Comparison of ENCODE assay signal across 8 cellular contexts in the genomic region with DNA sequence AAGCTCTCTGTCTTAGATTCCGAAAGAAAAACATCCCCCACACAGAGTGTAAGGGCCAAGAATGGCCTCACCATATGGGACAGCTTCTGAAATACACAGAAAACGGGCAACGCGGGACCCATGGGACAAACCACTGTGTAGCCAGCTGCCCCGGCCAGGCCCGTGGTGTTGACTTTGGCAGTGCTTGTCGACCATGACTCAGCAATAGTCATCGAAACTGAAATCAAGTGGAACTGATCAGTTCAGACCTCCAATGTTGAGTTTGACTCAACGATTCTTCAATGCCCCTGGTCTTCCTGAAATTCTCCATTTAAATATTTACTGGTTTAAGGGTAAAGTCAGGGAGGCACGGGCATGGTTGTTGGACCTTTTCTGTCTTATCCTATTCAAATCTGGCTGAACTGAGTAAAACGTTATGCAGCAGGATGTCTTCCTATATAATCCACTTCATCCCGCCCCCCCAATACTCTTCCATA. TPM values are rescaled to one million over a fixed set of nuclear protein-coding genes. Genes with fewer than 3 reads are reported as not detected.
DNase-seq lines count a peak whose midpoint lies in the region; ATAC-seq and TF ChIP-seq lines count a peak whose summit lies in the region.

No MANE protein-coding gene starts in this region.

- no peak overlapping the region for H3K27ac ChIP-seq in colonic mucosa

- ATAC-seq in HG03342 (IDR thresholded peaks at IDR 0.05; ENCODE audit: unreplicated experiment) (no peak), HG03460 (IDR thresholded peaks at IDR 0.05; ENCODE audit: unreplicated experiment) (no peak)

- H3K27me3 ChIP-seq in colonic mucosa = no peaks in the 10 kb centered on the region

- POLR2A ChIA-PET in activated CD4-positive, alpha-beta T cell treated with anti-CD3 and anti-CD28 coated beads, Interleukin-2, amount 10 ng/mL, durations not matched to agents 7 days and 5 days (lab: Charles Lee) = no interaction called here

- H3K36me3 Mint-ChIP-seq in mesothelial cell of epicardium = no peaks in the 10 kb centered on the region
- H3K36me3 Mint-ChIP-seq in activated CD4-positive, alpha-beta T cell treated with anti-CD3 and anti-CD28 coated beads, Interleukin-2, amount 10 ng/mL, durations not matched to agents 7 days and 5 days (ENCODE audit: low read depth) = no peaks in the 10 kb centered on the region

- no peaks in the 10 kb centered on the region for H3K27me3 Mint-ChIP-seq in mesothelial cell of epicardium (ENCODE audit: low read depth)
- H3K27me3 Mint-ChIP-seq in activated CD4-positive, alpha-beta T cell treated with anti-CD3 and anti-CD28 coated beads, Interleukin-2, amount 10 ng/mL, durations not matched to agents 7 days and 5 days = no peaks in the 10 kb centered on the region

- no peaks in the 10 kb centered on the region for H3K9me3 ChIP-seq in colonic mucosa

- DNase-seq in AG09309 (ENCODE audit: low read depth) (peak; percentile 45), MV-4-11 (lab: John Stamatoyannopoulos, UW) (peak; percentile 18), colonic mucosa (peak; percentile 71), mesothelial cell of epicardium (ENCODE audit: low spot score in 2 of 2, unreplicated experiment in 2 of 2) (no peak), middle frontal gyrus (ENCODE audit: extremely low spot score, low spot score) (no peak)
- DNase-seq in activated CD4-positive, alpha-beta T cell treated with anti-CD3 and anti-CD28 coated beads, Interleukin-2, amount 10 ng/mL, durations not matched to agents 7 days and 5 days = no peak

- CTCF ChIA-PET in activated CD4-positive, alpha-beta T cell treated with anti-CD3 and anti-CD28 coated beads, Interleukin-2, amount 10 ng/mL, durations not matched to agents 7 days and 5 days (lab: Charles Lee) = no interaction called here

- no peak overlapping the region for H3K9ac ChIP-seq in colonic mucosa (ENCODE audit: low read depth in 2 of 2, low read length in 2 of 2)

- H3K9me3 Mint-ChIP-seq in mesothelial cell of epicardium = no peaks in the 10 kb centered on the region
- H3K9me3 Mint-ChIP-seq in activated CD4-positive, alpha-beta T cell treated with anti-CD3 and anti-CD28 coated beads, Interleukin-2, amount 10 ng/mL, durations not matched to agents 7 days and 5 days = no peaks in the 10 kb centered on the region

- peaks cover 61% of the 10 kb centered on the region for H3K4me1 Mint-ChIP-seq in mesothelial cell of epicardium
- no peaks in the 10 kb centered on the region for H3K4me1 Mint-ChIP-seq in activated CD4-positive, alpha-beta T cell treated with anti-CD3 and anti-CD28 coated beads, Interleukin-2, amount 10 ng/mL, durations not matched to agents 7 days and 5 days

- H3K27ac Mint-ChIP-seq in mesothelial cell of epicardium = peak overlapping the region; percentile 90
- no peak overlapping the region for H3K27ac Mint-ChIP-seq in activated CD4-positive, alpha-beta T cell treated with anti-CD3 and anti-CD28 coated beads, Interleukin-2, amount 10 ng/mL, durations not matched to agents 7 days and 5 days

- H3K4me1 ChIP-seq in colonic mucosa = peaks cover 5% of the 10 kb centered on the region

- no peak overlapping the region for H3K4me3 Mint-ChIP-seq in mesothelial cell of epicardium
- no peak overlapping the region for H3K4me3 Mint-ChIP-seq in activated CD4-positive, alpha-beta T cell treated with anti-CD3 and anti-CD28 coated beads, Interleukin-2, amount 10 ng/mL, durations not matched to agents 7 days and 5 days

- H3K36me3 ChIP-seq in colonic mucosa = no peaks in the 10 kb centered on the region

- intact Hi-C loops in colonic mucosa (cut with DNase I) = no loop called here

- no peak overlapping the region for H3K4me3 ChIP-seq in AG09309 (ENCODE audit: control insufficient read depth, low read depth, low read length)
- no peak overlapping the region for H3K4me3 ChIP-seq in colonic mucosa

- TF ChIP-seq CTCF in AG09309 (IDR thresholded peaks at IDR 0.05; ENCODE audit: control insufficient read depth, insufficient read depth, low read depth, low read length, missing control alignments) (no peak), colonic mucosa (IDR thresholded peaks at IDR 0.05) (no peak), mesothelial cell of epicardium (IDR thresholded peaks at IDR 0.05; ENCODE audit: unreplicated experiment) (no peak)

RNA-seq across cellular contexts. Expression of a gene that starts 27.5 kb away (rescaled TPM):
- 10 to 100 TPM; 10.5 to 12.8 TPM for total RNA-seq in colonic mucosa
- total RNA-seq in mesothelial cell of epicardium = 63.8 to 68.1 TPM (median 67.1 TPM) in 3 replicates
- 1 to 10 TPM; 1.5 to 1.6 TPM for total RNA-seq in activated CD4-positive, alpha-beta T cell treated with anti-CD3 and anti-CD28 coated beads, Interleukin-2, amount 10 ng/mL, durations not matched to agents 7 days and 5 days

Comparison
In these comparisons a context has a peak if more than half of its experiments do, and no peak if none do; other contexts are left out.
1. DNase-seq: peak in AG09309 (single experiment), MV-4-11 (single experiment) and colonic mucosa (single experiment); none in mesothelial cell of epicardium (0 of 2), middle frontal gyrus (single experiment) and activated CD4-positive, alpha-beta T cell treated with anti-CD3 and anti-CD28 coated beads, Interleukin-2, amount 10 ng/mL, durations not matched to agents 7 days and 5 days (single experiment).
2. RNA of a gene that starts 27.5 kb away (total RNA-seq): 63.8 to 68.1 TPM in mesothelial cell of epicardium and 10.5 to 12.8 TPM in colonic mucosa; 1.5 to 1.6 TPM in activated CD4-positive, alpha-beta T cell treated with anti-CD3 and anti-CD28 coated beads, Interleukin-2, amount 10 ng/mL, durations not matched to agents 7 days and 5 days; every median in the first group is over 4 times any median in the second.